In the genomic region with DNA sequence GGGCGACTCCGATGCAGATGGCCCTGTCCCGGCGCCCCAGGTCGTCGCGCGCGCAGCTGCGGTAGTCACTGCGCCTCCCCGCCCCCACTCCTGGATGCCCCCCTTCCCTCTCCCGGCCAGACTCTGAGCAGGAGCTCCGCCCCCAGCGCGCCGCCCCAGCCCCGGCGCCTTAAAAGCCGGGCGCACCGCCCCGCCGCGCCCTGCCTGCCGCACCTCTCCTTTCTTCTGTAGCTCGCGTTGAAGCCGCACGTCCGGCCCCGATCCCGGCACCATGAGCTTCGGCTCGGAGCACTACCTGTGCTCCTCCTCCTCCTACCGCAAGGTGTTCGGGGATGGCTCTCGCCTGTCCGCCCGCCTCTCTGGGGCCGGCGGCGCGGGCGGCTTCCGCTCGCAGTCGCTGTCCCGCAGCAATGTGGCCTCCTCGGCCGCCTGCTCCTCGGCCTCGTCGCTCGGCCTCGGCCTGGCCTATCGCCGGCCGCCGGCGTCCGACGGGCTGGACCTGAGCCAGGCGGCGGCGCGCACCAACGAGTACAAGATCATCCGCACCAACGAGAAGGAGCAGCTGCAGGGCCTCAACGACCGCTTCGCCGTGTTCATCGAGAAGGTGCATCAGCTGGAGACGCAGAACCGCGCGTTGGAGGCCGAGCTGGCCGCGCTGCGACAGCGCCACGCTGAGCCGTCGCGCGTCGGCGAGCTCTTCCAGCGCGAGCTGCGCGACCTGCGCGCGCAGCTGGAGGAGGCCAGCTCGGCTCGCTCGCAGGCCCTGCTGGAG, we compare ENCODE assay signal across 1 cellular context.
TF ChIP-seq lines count a peak whose summit lies in the region.

INA (plus strand) TSS at position 198 of the 772 bp plus-strand sequence; CDS start at position 272, 74 bp downstream.

TF ChIP-seq in HepG2, 621 proteins besides CTCF, POLR2A, EP300 and RAD21 (continued from another document):
- TF ChIP-seq ARNT2 (CRISPR knock-in tag; IDR thresholded peaks at IDR 0.05; ENCODE audit: low read depth): peak; percentile 51; the same call in 1 of the 2 replicates
- TF ChIP-seq, protein P1, sequence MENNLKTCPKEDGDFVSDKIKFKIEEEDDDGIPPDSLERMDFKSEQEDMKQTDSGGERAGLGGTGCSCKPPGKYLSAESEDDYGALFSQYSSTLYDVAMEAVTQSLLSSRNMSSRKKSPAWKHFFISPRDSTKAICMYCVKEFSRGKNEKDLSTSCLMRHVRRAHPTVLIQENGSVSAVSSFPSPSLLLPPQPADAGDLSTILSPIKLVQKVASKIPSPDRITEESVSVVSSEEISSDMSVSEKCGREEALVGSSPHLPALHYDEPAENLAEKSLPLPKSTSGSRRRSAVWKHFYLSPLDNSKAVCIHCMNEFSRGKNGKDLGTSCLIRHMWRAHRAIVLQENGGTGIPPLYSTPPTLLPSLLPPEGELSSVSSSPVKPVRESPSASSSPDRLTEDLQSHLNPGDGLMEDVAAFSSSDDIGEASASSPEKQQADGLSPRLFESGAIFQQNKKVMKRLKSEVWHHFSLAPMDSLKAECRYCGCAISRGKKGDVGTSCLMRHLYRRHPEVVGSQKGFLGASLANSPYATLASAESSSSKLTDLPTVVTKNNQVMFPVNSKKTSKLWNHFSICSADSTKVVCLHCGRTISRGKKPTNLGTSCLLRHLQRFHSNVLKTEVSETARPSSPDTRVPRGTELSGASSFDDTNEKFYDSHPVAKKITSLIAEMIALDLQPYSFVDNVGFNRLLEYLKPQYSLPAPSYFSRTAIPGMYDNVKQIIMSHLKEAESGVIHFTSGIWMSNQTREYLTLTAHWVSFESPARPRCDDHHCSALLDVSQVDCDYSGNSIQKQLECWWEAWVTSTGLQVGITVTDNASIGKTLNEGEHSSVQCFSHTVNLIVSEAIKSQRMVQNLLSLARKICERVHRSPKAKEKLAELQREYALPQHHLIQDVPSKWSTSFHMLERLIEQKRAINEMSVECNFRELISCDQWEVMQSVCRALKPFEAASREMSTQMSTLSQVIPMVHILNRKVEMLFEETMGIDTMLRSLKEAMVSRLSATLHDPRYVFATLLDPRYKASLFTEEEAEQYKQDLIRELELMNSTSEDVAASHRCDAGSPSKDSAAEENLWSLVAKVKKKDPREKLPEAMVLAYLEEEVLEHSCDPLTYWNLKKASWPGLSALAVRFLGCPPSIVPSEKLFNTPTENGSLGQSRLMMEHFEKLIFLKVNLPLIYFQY (CRISPR knock-in tag; IDR thresholded peaks at IDR 0.05; ENCODE audit: borderline replicate concordance): no peak
- no peak for TF ChIP-seq KDM3A (CRISPR knock-in tag; IDR thresholded peaks at IDR 0.05; ENCODE audit: low read depth)
- TF ChIP-seq PREB (CRISPR knock-in tag; IDR thresholded peaks at IDR 0.05): no peak
- TF ChIP-seq TBX2 (CRISPR knock-in tag; IDR thresholded peaks at IDR 0.05; ENCODE audit: borderline replicate concordance): no peak
- peak; percentile 28; the same call in 1 of the 2 replicates for TF ChIP-seq MIER2 (CRISPR knock-in tag; IDR thresholded peaks at IDR 0.05)
- no peak for TF ChIP-seq CBX5 (CRISPR knock-in tag; IDR thresholded peaks at IDR 0.05; ENCODE audit: borderline replicate concordance)
- peak; percentile 35; the same call in 1 of the 2 replicates for TF ChIP-seq ZNF777 (CRISPR knock-in tag; IDR thresholded peaks at IDR 0.05)
- TF ChIP-seq ZNF30 (CRISPR knock-in tag; IDR thresholded peaks at IDR 0.05): no peak
- no peak for TF ChIP-seq IRF9 (CRISPR knock-in tag; IDR thresholded peaks at IDR 0.05; ENCODE audit: borderline replicate concordance)
- no peak for TF ChIP-seq NR2F1 (CRISPR knock-in tag; IDR thresholded peaks at IDR 0.05)
- TF ChIP-seq MATR3 (CRISPR knock-in tag; IDR thresholded peaks at IDR 0.05): no peak
- no peak for TF ChIP-seq PBX2 (CRISPR knock-in tag; IDR thresholded peaks at IDR 0.05)
- TF ChIP-seq ZNF263 (CRISPR knock-in tag; IDR thresholded peaks at IDR 0.05): peak; percentile 83
- TF ChIP-seq ZNF687 (CRISPR knock-in tag; IDR thresholded peaks at IDR 0.05): peak; percentile 48; the same call in 1 of the 2 replicates
- TF ChIP-seq ZNF800 (CRISPR knock-in tag; IDR thresholded peaks at IDR 0.05): 0 out of 2 replicates have a peak, but pooled peaks have one; percentile 29
- no peak for TF ChIP-seq ZSCAN20 (CRISPR knock-in tag; IDR thresholded peaks at IDR 0.05; ENCODE audit: borderline replicate concordance)
- 0 out of 2 replicates have a peak, but pooled peaks have one; percentile 23 for TF ChIP-seq ZBTB38 (CRISPR knock-in tag; IDR thresholded peaks at IDR 0.05)
- TF ChIP-seq REST (IDR thresholded peaks at IDR 0.05; ENCODE audit: borderline replicate concordance in 1 of 2, low read depth in 1 of 2, low read length in 2 of 2): peak in 1 of 2 experiments; percentile 7; a peak in 2 of 4 replicates
- peak; percentile 77 for TF ChIP-seq HNRNPLL (IDR thresholded peaks at IDR 0.05; ENCODE audit: low read depth, low read length, poor library complexity, severe bottlenecking)
- no peak for TF ChIP-seq ZNF160 (CRISPR knock-in tag; IDR thresholded peaks at IDR 0.05)
- TF ChIP-seq RNF2 (conservative IDR thresholded peaks at IDR 0.05; ENCODE audit: low read depth): no peak
